Comparison of ENCODE assay signal across 9 cellular contexts in genomic region chr17:78532922-78533640, GRCh38. TPM values are rescaled to one million over a fixed set of nuclear protein-coding genes. Genes with fewer than 3 reads are reported as not detected.
DNase-seq lines count a peak whose midpoint lies in the region; ATAC-seq and TF ChIP-seq lines count a peak whose summit lies in the region.
"Had no signal": no experiment of that assay in that cellular context is flagged by ENCODE, and none has a peak within 500 bp of the region (broad histone marks: within the 10 kb centered on the region; RNA-seq: fewer than 3 reads in every experiment).

No MANE protein-coding gene starts in this region.

- peaks cover 16% of the 10 kb centered on the region for H3K4me1 Mint-ChIP-seq in neural progenitor cell

- no peak for ATAC-seq in IMR-90 (ENCODE audit: low read depth)

- H3K14ac ChIP-seq in IMR-90 (replicated peaks; ENCODE audit: low read depth, low read length) = no peak overlapping the region

- no peak overlapping the region for H2BK15ac ChIP-seq in IMR-90 (ENCODE audit: low read depth, low read length)

- H3K27me3 Mint-ChIP-seq in neural progenitor cell (ENCODE audit: insufficient read depth, low read depth) = peaks cover 3% of the 10 kb centered on the region

- H3K9ac ChIP-seq in IMR-90 (ENCODE audit: low read depth, low read length) (no peak overlapping the region), mammary epithelial cell (ENCODE audit: insufficient read depth, low read length) (no peak overlapping the region), neural progenitor cell (no peak overlapping the region)

- no peak overlapping the region for H2AK9ac ChIP-seq in IMR-90 (replicated peaks; ENCODE audit: low read depth, low read length, poor library complexity)

- TF ChIP-seq POLR2A in IMR-90 (IDR thresholded peaks at IDR 0.05; ENCODE audit: low read depth, low read length) = no peak

- no peak overlapping the region for H3K27ac ChIP-seq in IMR-90 (ENCODE audit: insufficient read depth, low read length)
- peak overlapping the region; percentile 63 for H3K27ac ChIP-seq in mammary epithelial cell (ENCODE audit: insufficient read depth, low read depth, low read length)
- H3K27ac ChIP-seq in neural progenitor cell = no peak overlapping the region
- no peak overlapping the region for H3K27ac ChIP-seq in right atrium auricular region

- CTCF ChIA-PET in IMR-90 (lab: Yijun Ruan, JAX) (no interaction called here), mammary epithelial cell (lab: Charles Lee; ENCODE audit: low non-redundant PET) (no interaction called here)

- POLR2A ChIA-PET in IMR-90 (lab: Charles Lee; ENCODE audit: unreplicated experiment) = no interaction called here

- no peaks in the 10 kb centered on the region for H3K36me3 Mint-ChIP-seq in neural progenitor cell
- H3K36me3 Mint-ChIP-seq: immature natural killer cell had no signal

- H3K4me3 ChIP-seq in IMR-90 (ENCODE audit: insufficient read depth, low read depth, low read length) = no peak overlapping the region
- no peak overlapping the region for H3K4me3 ChIP-seq in mammary epithelial cell (replicated peaks in 1 of 3; ENCODE audit: insufficient read depth in 1 of 3, low read depth in 2 of 3, low read length in 3 of 3)
- H3K4me3 ChIP-seq in neural progenitor cell = no peak overlapping the region
- no peak overlapping the region for H3K4me3 ChIP-seq in right atrium auricular region

- H3K4me3 Mint-ChIP-seq in neural progenitor cell = no peak overlapping the region
- H3K4me3 Mint-ChIP-seq: immature natural killer cell had no signal

- no peak overlapping the region for H3K56ac ChIP-seq in IMR-90 (ENCODE audit: extremely low read depth, insufficient read depth, low read length)

- H3K36me3 ChIP-seq in IMR-90 (ENCODE audit: control insufficient read depth, insufficient read depth, low read length) (no peaks in the 10 kb centered on the region), mammary epithelial cell (ENCODE audit: insufficient read depth, low read length) (no peaks in the 10 kb centered on the region), neural progenitor cell (no peaks in the 10 kb centered on the region), right atrium auricular region (no peaks in the 10 kb centered on the region)

- H3K23ac ChIP-seq in IMR-90 (ENCODE audit: low read depth, low read length) = no peak overlapping the region

- no peak overlapping the region for H3K4ac ChIP-seq in IMR-90 (ENCODE audit: low read depth, low read length)

- peaks cover 3% of the 10 kb centered on the region for H3F3A ChIP-seq in neural progenitor cell (ENCODE audit: low read depth)

- no peak overlapping the region for H2BK5ac ChIP-seq in IMR-90 (ENCODE audit: low read depth, low read length, poor library complexity, severe bottlenecking)

- dilution Hi-C loops in IMR-90 (cut with HindIII; ENCODE audit: low sequenced_read_pairs, unreplicated experiment) = no loop called here
- dilution Hi-C loops in mammary epithelial cell (cut with HindIII; ENCODE audit: low sequenced_read_pairs) = loop anchor here (5.0 to 10.0 kb wide), 3 partner anchors 34 to 102 kb away; no protein-coding TSS in a partner anchor

- no peak overlapping the region for H2AK5ac ChIP-seq in IMR-90 (ENCODE audit: low read depth, low read length)

- H3K9me3 ChIP-seq in IMR-90 (ENCODE audit: control insufficient read depth, insufficient read depth, low read length) = no peaks in the 10 kb centered on the region
- H3K9me3 ChIP-seq in mammary epithelial cell (replicated peaks; ENCODE audit: insufficient read depth, low read length) = no peaks in the 10 kb centered on the region
- H3K9me3 ChIP-seq in neural progenitor cell (ENCODE audit: low read depth) = no peaks in the 10 kb centered on the region
- no peaks in the 10 kb centered on the region for H3K9me3 ChIP-seq in right atrium auricular region

- in situ Hi-C loops in Caki2 (cut with HindIII; ENCODE audit: low pct_unique_long_range_greater_than_20kb, low sequenced_read_pairs) = no loop called here
- in situ Hi-C loops in IMR-90 (cut with MboI; ENCODE audit: low sequenced_read_pairs) = no loop called here
- in situ Hi-C loops in mammary epithelial cell (cut with MboI; ENCODE audit: low sequenced_read_pairs in 2 of 2) = no loop called here

- H3K4me2 ChIP-seq in IMR-90 (ENCODE audit: low read depth, low read length) (no peak overlapping the region), mammary epithelial cell (ENCODE audit: insufficient read depth, low read depth, low read length) (no peak overlapping the region), neural progenitor cell (no peak overlapping the region)

- H3K79me1 ChIP-seq in IMR-90 (ENCODE audit: low read depth in 1 of 2, low read length in 2 of 2) = no peaks in the 10 kb centered on the region

- DNase-seq in Caki2 (ENCODE audit: low read depth) = peak; percentile 74
- peak; percentile 68 for DNase-seq in IMR-90
- DNase-seq in mammary epithelial cell = peak; percentile 95
- DNase-seq in neural progenitor cell (ENCODE audit: low spot score) = no peak
- DNase-seq in right atrium auricular region (ENCODE audit: low spot score) = no peak
- no peak for DNase-seq in SK-N-DZ (ENCODE audit: low spot score)
- DNase-seq in amniotic stem cell (lab: John Stamatoyannopoulos, UW) = no peak
- DNase-seq: immature natural killer cell, NCI-H524 had no signal

- no TSS peak for BruUV-seq in IMR-90 (replicated peaks; lab: Mats Ljungman, UMichigan)
- no TSS peak for BruUV-seq in mammary epithelial cell (replicated peaks; lab: Mats Ljungman, UMichigan)

- H2BK20ac ChIP-seq in IMR-90 (ENCODE audit: low read depth, low read length) = no peak overlapping the region

- 74% methylated on average over 5 of the region's 19 CpGs; no CpG with 5 or more reads in 1 of the 2 experiments for WGBS in IMR-90 (ENCODE audit: extremely low coverage in 2 of 2, insufficient read length in 1 of 2), 2 experiments
- WGBS in mammary epithelial cell (ENCODE audit: low coverage, missing lambda C conversion rate) = 63% methylated on average over 17 of the region's 19 CpGs

- TF ChIP-seq CTCF in IMR-90 (conservative IDR thresholded peaks at IDR 0.05; ENCODE audit: low read depth, low read length) = no peak
- TF ChIP-seq CTCF in mammary epithelial cell (conservative IDR thresholded peaks at IDR 0.05 in 1 of 2, IDR thresholded peaks at IDR 0.05 in 1 of 2; ENCODE audit: extremely low read depth in 1 of 2, insufficient read depth in 1 of 2, low read depth in 1 of 2, low read length in 2 of 2) = no peak
- TF ChIP-seq CTCF in neural progenitor cell (IDR thresholded peaks at IDR 0.05) = no peak
- TF ChIP-seq CTCF in right atrium auricular region (IDR thresholded peaks at IDR 0.05) = no peak

- no peaks in the 10 kb centered on the region for H3K9me1 ChIP-seq in IMR-90 (ENCODE audit: insufficient read depth, low read length)

- no peak overlapping the region for H4K8ac ChIP-seq in IMR-90 (ENCODE audit: low read depth in 2 of 2, low read length in 2 of 2)

- H3K9me3 Mint-ChIP-seq in neural progenitor cell = peaks cover 5% of the 10 kb centered on the region
- H3K9me3 Mint-ChIP-seq: immature natural killer cell had no signal

- no peak for TF ChIP-seq RAD21 in IMR-90 (IDR thresholded peaks at IDR 0.05; ENCODE audit: low read length)

- H2BK120ac ChIP-seq in IMR-90 (ENCODE audit: low read depth, low read length) = no peak overlapping the region

- peaks cover 16% of the 10 kb centered on the region; the same call in 1 of the 2 replicates for H3K27me3 ChIP-seq in IMR-90 (ENCODE audit: control insufficient read depth, insufficient read depth, low read length)
- no peaks in the 10 kb centered on the region for H3K27me3 ChIP-seq in mammary epithelial cell (ENCODE audit: insufficient read depth, low read length)
- H3K27me3 ChIP-seq in neural progenitor cell = no peaks in the 10 kb centered on the region
- no peaks in the 10 kb centered on the region for H3K27me3 ChIP-seq in right atrium auricular region

- intact Hi-C loops in IMR-90 (cut with micrococcal nuclease) (no loop called here), mammary epithelial cell (cut with micrococcal nuclease) (no loop called here)

- H3K27ac Mint-ChIP-seq in neural progenitor cell = peak overlapping the region; percentile 50

- H4K20me1 ChIP-seq in IMR-90 (ENCODE audit: insufficient read depth, low read length) = no peaks in the 10 kb centered on the region
- H4K20me1 ChIP-seq in mammary epithelial cell (ENCODE audit: insufficient read depth, low read length) = no peaks in the 10 kb centered on the region
- H4K20me1 ChIP-seq in neural progenitor cell (ENCODE audit: low read depth) = no peaks in the 10 kb centered on the region

- no peak overlapping the region for H2AFZ ChIP-seq in IMR-90 (replicated peaks; ENCODE audit: low read length, poor library complexity)
- no peak overlapping the region for H2AFZ ChIP-seq in mammary epithelial cell (ENCODE audit: low read depth, low read length)
- H2AFZ ChIP-seq in neural progenitor cell (replicated peaks) = no peak overlapping the region

- H4K5ac ChIP-seq in IMR-90 (ENCODE audit: low read depth, low read length) = no peak overlapping the region

- no peak overlapping the region for H3K18ac ChIP-seq in IMR-90 (ENCODE audit: low read depth, low read length)

- H3K79me2 ChIP-seq in mammary epithelial cell (ENCODE audit: insufficient read depth, low read length) (no peaks in the 10 kb centered on the region), neural progenitor cell (ENCODE audit: low read depth) (no peaks in the 10 kb centered on the region)

- H3K4me1 ChIP-seq in IMR-90 (ENCODE audit: control insufficient read depth, insufficient read depth, low read length) (no peaks in the 10 kb centered on the region; the same call in 1 of the 2 replicates), mammary epithelial cell (ENCODE audit: insufficient read depth, low read length) (peaks cover 31% of the 10 kb centered on the region), neural progenitor cell (peaks cover under 1% of the 10 kb centered on the region), right atrium auricular region (no peaks in the 10 kb centered on the region)

- no peak overlapping the region for H4K91ac ChIP-seq in IMR-90 (ENCODE audit: insufficient read depth, low read depth, low read length)

TF ChIP-seq in IMR-90, 13 proteins besides CTCF, POLR2A, EP300 and RAD21 (continues in another document):
- TF ChIP-seq FOS (IDR thresholded peaks at IDR 0.05; ENCODE audit: low read depth, low read length) = peak; percentile 27; the same call in 1 of the 2 replicates

RNA-seq across cellular contexts. Expression of gene DNAH17, which starts 44.1 kb away (rescaled TPM):
- 0.41 TPM in 1 of 2 replicates, not detected in the other for total RNA-seq in Caki2 (2014; rRNA removed; shearing (Covaris generic); ENCODE audit: low replicate concordance)
- total RNA-seq in IMR-90 (2012; rRNA removed) (not detected in 2 replicates), mammary epithelial cell (1 to 10 TPM in 1 of 2 donors, not detected in 1; 1.2 TPM), neural progenitor cell (ENCODE audit: low replicate concordance) (0.03 TPM in 1 of 2 replicates, not detected in the other), right atrium auricular region (under 1 TPM in 1 of 2 donors, not detected in 1; 0.04 TPM)
- polyA plus RNA-seq in IMR-90 (2012; rRNA removed) (not detected in 2 replicates), mammary epithelial cell (0.08 TPM)
- not detected in 2 replicates for polyA plus RNA-seq in IMR-90 (2012; cell fraction: cytosol; rRNA removed)
- not detected in 2 replicates for polyA plus RNA-seq in IMR-90 (2012; cell fraction: nucleus; rRNA removed; ENCODE audit: low replicate concordance)
- not detected for polyA minus RNA-seq in mammary epithelial cell
- not detected in 2 replicates for polyA plus RNA-seq in SK-N-DZ (2014; cell fraction: cytosol; rRNA removed)
- polyA plus RNA-seq in SK-N-DZ (2014; cell fraction: nucleus; rRNA removed) = not detected in 2 replicates

Comparison
In these comparisons a context has a peak if more than half of its experiments do, and no peak if none do; other contexts are left out.
1. DNase-seq: peak in Caki2 (single experiment), IMR-90 (single experiment) and mammary epithelial cell (single experiment); none in neural progenitor cell (single experiment), right atrium auricular region (single experiment), SK-N-DZ (single experiment) and amniotic stem cell (single experiment).